In the genomic region with DNA sequence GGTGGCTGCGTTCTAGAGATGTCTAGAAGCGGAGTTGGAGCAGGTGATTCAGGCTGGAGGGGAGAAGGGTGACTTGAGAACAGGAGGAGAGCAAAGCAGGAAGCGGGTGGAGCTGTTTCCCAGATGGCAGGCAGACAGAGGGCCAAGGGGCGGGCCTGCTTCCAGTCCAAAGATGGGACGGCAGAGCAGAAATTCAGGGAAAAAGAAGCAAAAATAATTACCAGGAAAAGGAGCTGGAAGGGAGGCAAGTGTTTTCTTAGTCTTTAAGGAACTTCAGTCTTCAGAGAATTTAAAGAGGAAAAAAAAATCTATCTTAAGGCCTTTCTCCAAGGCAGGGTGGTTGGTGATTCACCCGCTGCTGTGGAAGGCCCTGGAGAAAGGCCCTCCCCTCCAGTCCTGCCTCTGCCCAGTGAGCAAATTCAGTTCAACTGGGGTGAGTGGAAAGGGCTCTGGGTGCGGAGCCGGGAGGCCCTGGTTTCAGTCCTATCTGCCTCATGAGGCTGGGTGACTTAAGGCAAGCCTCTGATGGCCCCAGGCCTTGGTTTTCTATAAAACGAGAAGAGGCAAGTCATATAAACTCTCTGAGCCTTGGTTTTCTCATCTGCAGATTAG, we compare ENCODE assay signal across 9 cellular contexts. TPM values are rescaled to one million over a fixed set of nuclear protein-coding genes. Genes with fewer than 3 reads are reported as not detected.
DNase-seq lines count a peak whose midpoint lies in the region; ATAC-seq and FAIRE-seq lines count a peak whose summit lies in the region.
"Had no signal": no experiment of that assay in that cellular context is flagged by ENCODE, and none has a peak within 500 bp of the region (broad histone marks: within the 10 kb centered on the region; RNA-seq: fewer than 3 reads in every experiment).

No MANE protein-coding gene starts in this region.

- intact Hi-C loops in posterior vena cava (cut with DNase I), result no loop called here

- ATAC-seq in GM18873 (IDR thresholded peaks at IDR 0.05; ENCODE audit: low FRiP score, unreplicated experiment), result no peak

- DNase-seq in DMS79 (lab: John Stamatoyannopoulos, UW) (peak; percentile 53), RCC 7860 (ENCODE audit: low spot score) (peak; percentile 48), fibroblast of gingiva (ENCODE audit: low read depth) (peak; percentile 67), posterior vena cava (ENCODE audit: low spot score) (peak; percentile 90), mesenteric fat pad (ENCODE audit: low spot score) (no peak), COR-L47 (lab: John Stamatoyannopoulos, UW) (no peak), NOMO-1 treated with dmso at 0.1 percent for 144 hours (lab: John Stamatoyannopoulos, UW; ENCODE audit: unreplicated experiment) (no peak)
- DNase-seq: central memory CD4-positive, alpha-beta T cell had no signal

- FAIRE-seq in RCC 7860 (lab: Jason Lieb, UNC), result peak; percentile 20

RNA-seq across cellular contexts. Expression of a gene that starts 4.5 kb away (rescaled TPM):
- total RNA-seq in posterior vena cava (10 to 100 TPM; 14.3 to 25.8 TPM), mesenteric fat pad (8.4 TPM)

Comparison
In these comparisons a context has a peak if more than half of its experiments do, and no peak if none do; other contexts are left out.
1. DNase-seq: peak in DMS79 (single experiment), RCC 7860 (single experiment), fibroblast of gingiva (single experiment) and posterior vena cava (single experiment); none in mesenteric fat pad (single experiment), COR-L47 (single experiment) and NOMO-1 treated with dmso at 0.1 percent for 144 hours (single experiment).